In genomic region chr16:30766922-30767284, GRCh38 we compare ENCODE assay signal across 19 cellular contexts. TPM values are rescaled to one million over a fixed set of nuclear protein-coding genes. Genes with fewer than 3 reads are reported as not detected.
DNase-seq lines count a peak whose midpoint lies in the region; ATAC-seq and TF ChIP-seq lines count a peak whose summit lies in the region.
"Had no signal": no experiment of that assay in that cellular context is flagged by ENCODE, and none has a peak within 500 bp of the region (broad histone marks: within the 10 kb centered on the region; RNA-seq: fewer than 3 reads in every experiment).

No MANE protein-coding gene starts in this region.

- POLR2A ChIA-PET in CD8-positive, alpha-beta memory T cell (lab: Charles Lee), result interaction anchor here (0.5 to 0.6 kb wide), 2 partner anchors 104 to 173 kb away, joined by 3 to 5 read pairs; no protein-coding TSS in a partner anchor

- H3K4me1 ChIP-seq in CD8-positive, alpha-beta memory T cell (ENCODE audit: insufficient read depth, low read length), result peaks cover 31% of the 10 kb centered on the region
- peaks cover 17 to 54% (median 31%) of the 10 kb centered on the region in 9 donors for H3K4me1 ChIP-seq in heart right ventricle

- H3K36me3 Mint-ChIP-seq in CD8-positive, alpha-beta memory T cell, result peaks cover 4 to 97% (median 17%) of the 10 kb centered on the region in 3 donors
- peaks cover 34% of the 10 kb centered on the region for H3K36me3 Mint-ChIP-seq in natural killer cell treated with Interleukin-12 subunit alpha and Interleukin-12 subunit beta and Interleukin-15 and Interleukin-18, amount 100 ng/mL, for 72 hours

- 39 to 62% methylated on average over 4 of the region's 4 CpGs for whole genome bisulfite sequencing in heart right ventricle, 2 donors

- no peaks in the 10 kb centered on the region for H3K9me3 Mint-ChIP-seq in CD8-positive, alpha-beta memory T cell
- H3K9me3 Mint-ChIP-seq in natural killer cell treated with Interleukin-12 subunit alpha and Interleukin-12 subunit beta and Interleukin-15 and Interleukin-18, amount 100 ng/mL, for 72 hours, result no peaks in the 10 kb centered on the region
- H3K9me3 Mint-ChIP-seq: CD4-positive, alpha-beta T cell had no signal

- DNase-seq in CD8-positive, alpha-beta memory T cell, result no peak
- DNase-seq in amniotic epithelial cell (ENCODE audit: low read depth) (peak; percentile 32), heart right ventricle (no peak), RPMI8226 (no peak)
- no peak for DNase-seq in natural killer cell treated with Interleukin-12 subunit alpha and Interleukin-12 subunit beta and Interleukin-15 and Interleukin-18, amount 100 ng/mL, for 72 hours (ENCODE audit: low spot score)
- no peak for DNase-seq in activated CD8-positive, alpha-beta memory T cell treated with anti-CD3 and anti-CD28 coated beads, Interleukin-2, amount 50 U/mL, for 4 hours
- DNase-seq in stimulated activated CD4-positive, alpha-beta T cell treated with anti-CD3 and anti-CD28 coated beads, Interleukin-12 subunit alpha, Interleukin-12 subunit beta, amount 100 ng/mL, for 4 hours, result no peak
- DNase-seq: CD4-positive, alpha-beta T cell; DMS53; EL; GM23248; NCI-H1092 treated with DMSO at 0.1 percent for 48 hours; NCI-H2081; NCI-H2171 treated with DMSO at 0.1 percent for 48 hours; NCI-H446 treated with DMSO at 0.1 percent for 48 hours; SHP77 treated with DMSO at 0.1 percent for 48 hours had no signal

- intact Hi-C loops in heart right ventricle (cut with DNase I), result loop anchor here in 1 of 10 donors (10.0 kb wide), 1 partner anchor 62 kb away; no protein-coding TSS in a partner anchor

- H3K9me3 ChIP-seq in CD8-positive, alpha-beta memory T cell (ENCODE audit: low read length), result no peaks in the 10 kb centered on the region
- H3K9me3 ChIP-seq in heart right ventricle, result no peaks in the 10 kb centered on the region
- H3K9me3 ChIP-seq: A549, HAP-1 had no signal

- peaks cover 33 to 52% (median 45%) of the 10 kb centered on the region in 3 donors for H3K4me1 Mint-ChIP-seq in CD8-positive, alpha-beta memory T cell
- H3K4me1 Mint-ChIP-seq in natural killer cell treated with Interleukin-12 subunit alpha and Interleukin-12 subunit beta and Interleukin-15 and Interleukin-18, amount 100 ng/mL, for 72 hours (ENCODE audit: low read depth in 2 of 2), result peaks cover 29 to 41% of the 10 kb centered on the region in 2 donors

- peak overlapping the region in 2 of 7 donors; percentile 36 to 65 for H3K4me3 Mint-ChIP-seq in CD8-positive, alpha-beta memory T cell
- no peak overlapping the region for H3K4me3 Mint-ChIP-seq in natural killer cell treated with Interleukin-12 subunit alpha and Interleukin-12 subunit beta and Interleukin-15 and Interleukin-18, amount 100 ng/mL, for 72 hours
- H3K4me3 Mint-ChIP-seq: CD4-positive, alpha-beta T cell had no signal

- peaks cover 78% of the 10 kb centered on the region for H3K36me3 ChIP-seq in CD8-positive, alpha-beta memory T cell (ENCODE audit: insufficient read depth, low read length)
- peaks cover 9 to 92% (median 77%) of the 10 kb centered on the region in 9 donors for H3K36me3 ChIP-seq in heart right ventricle

- H3K27ac Mint-ChIP-seq in CD8-positive, alpha-beta memory T cell, result peak overlapping the region in 7 of 8 donors; percentile 1 to 95 (median 87)
- H3K27ac Mint-ChIP-seq in natural killer cell treated with Interleukin-12 subunit alpha and Interleukin-12 subunit beta and Interleukin-15 and Interleukin-18, amount 100 ng/mL, for 72 hours, result peak overlapping the region; percentile 6 to 32
- H3K27ac Mint-ChIP-seq: CD4-positive, alpha-beta T cell had no signal

- TF ChIP-seq CTCF in heart right ventricle (IDR thresholded peaks at IDR 0.05), result no peak

- H3K4me3 ChIP-seq in CD8-positive, alpha-beta memory T cell (ENCODE audit: low read length), result no peak overlapping the region
- no peak overlapping the region for H3K4me3 ChIP-seq in heart right ventricle
- H3K4me3 ChIP-seq: A549, GM12878, GM23248, HAP-1 had no signal

- H3K27me3 ChIP-seq in CD8-positive, alpha-beta memory T cell (ENCODE audit: insufficient read depth, low read length, poor library complexity, severe bottlenecking), result no peaks in the 10 kb centered on the region
- H3K27me3 ChIP-seq in heart right ventricle, result no peaks in the 10 kb centered on the region

- H3K27me3 Mint-ChIP-seq in CD8-positive, alpha-beta memory T cell, result no peaks in the 10 kb centered on the region
- H3K27me3 Mint-ChIP-seq in natural killer cell treated with Interleukin-12 subunit alpha and Interleukin-12 subunit beta and Interleukin-15 and Interleukin-18, amount 100 ng/mL, for 72 hours, result no peaks in the 10 kb centered on the region
- H3K27me3 Mint-ChIP-seq: CD4-positive, alpha-beta T cell had no signal

- CTCF ChIA-PET in CD8-positive, alpha-beta memory T cell (lab: Charles Lee), result interaction anchor here (1.9 kb wide), 1 partner anchor 135 kb away, joined by 5 read pairs; no protein-coding TSS in a partner anchor

- H3K27ac ChIP-seq in CD8-positive, alpha-beta memory T cell (ENCODE audit: low read depth, low read length), result no peak overlapping the region
- H3K27ac ChIP-seq in heart right ventricle, result peak overlapping the region; percentile 1 to 81 (median 55)
- H3K27ac ChIP-seq: A549, GM23248 had no signal

- peak in 6 of 8 donors; percentile 5 to 79 (median 62) for ATAC-seq in heart right ventricle
- no peak for ATAC-seq in natural killer cell treated with Interleukin-12 subunit alpha and Interleukin-12 subunit beta and Interleukin-15 and Interleukin-18, amount 100 ng/mL, for 72 hours
- ATAC-seq: A549 had no signal

RNA-seq across cellular contexts. Expression of gene RNF40, which starts 4.8 kb away (rescaled TPM):
- 100 to 1,000 TPM; 152 to 157 TPM for total RNA-seq in CD8-positive, alpha-beta memory T cell
- 61.9 TPM for polyA plus RNA-seq in CD8-positive, alpha-beta memory T cell
- 10 to 100 TPM; 33.0 to 69.9 (median 42.6) TPM for total RNA-seq in heart right ventricle
- polyA plus RNA-seq in heart right ventricle, result 10 to 100 TPM; 40.2 to 50.2 TPM
- 100 to 1,000 TPM; 120 to 161 TPM for total RNA-seq in natural killer cell treated with Interleukin-12 subunit alpha and Interleukin-12 subunit beta and Interleukin-15 and Interleukin-18, amount 100 ng/mL, for 72 hours

RNA-seq across cellular contexts. Expression of gene CFAP119, which starts 5.0 kb away (rescaled TPM):
- 1 to 10 TPM; 6.5 to 6.9 TPM for total RNA-seq in CD8-positive, alpha-beta memory T cell
- polyA plus RNA-seq in CD8-positive, alpha-beta memory T cell, result 0.25 TPM
- 1 to 10 TPM in 5 of 10 donors, under 1 TPM in 5; 0.44 to 2.2 (median 0.90) TPM for total RNA-seq in heart right ventricle
- polyA plus RNA-seq in heart right ventricle, result 1 to 10 TPM; 1.9 to 2.3 TPM
- 10 to 100 TPM in 1 of 2 donors, 1 to 10 TPM in 1; 3.4 to 17.0 TPM for total RNA-seq in natural killer cell treated with Interleukin-12 subunit alpha and Interleukin-12 subunit beta and Interleukin-15 and Interleukin-18, amount 100 ng/mL, for 72 hours

RNA-seq across cellular contexts. Expression of gene PHKG2, which starts 18.7 kb away (rescaled TPM):
- total RNA-seq in CD8-positive, alpha-beta memory T cell, result 10 to 100 TPM; 31.8 to 32.2 TPM
- polyA plus RNA-seq in CD8-positive, alpha-beta memory T cell, result 47.0 TPM
- 10 to 100 TPM; 12.1 to 21.3 (median 15.0) TPM for total RNA-seq in heart right ventricle
- polyA plus RNA-seq in heart right ventricle, result 10 to 100 TPM; 29.1 to 40.7 TPM
- 10 to 100 TPM; 50.2 to 63.8 TPM for total RNA-seq in natural killer cell treated with Interleukin-12 subunit alpha and Interleukin-12 subunit beta and Interleukin-15 and Interleukin-18, amount 100 ng/mL, for 72 hours

RNA-seq across cellular contexts. Expression of gene ZNF629, which starts 20.1 kb away (rescaled TPM):
- 1 to 10 TPM; 5.6 to 5.7 TPM for total RNA-seq in CD8-positive, alpha-beta memory T cell
- 1.1 TPM for polyA plus RNA-seq in CD8-positive, alpha-beta memory T cell
- total RNA-seq in heart right ventricle, result 10 to 100 TPM; 20.3 to 35.5 (median 27.6) TPM
- polyA plus RNA-seq in heart right ventricle, result 10 to 100 TPM in 1 of 2 donors, 1 to 10 TPM in 1; 7.3 to 15.4 TPM
- total RNA-seq in natural killer cell treated with Interleukin-12 subunit alpha and Interleukin-12 subunit beta and Interleukin-15 and Interleukin-18, amount 100 ng/mL, for 72 hours, result 1 to 10 TPM in 1 of 2 donors, under 1 TPM in 1; 0.98 to 3.8 TPM

Comparison
In these comparisons a context has a peak if more than half of its experiments do, and no peak if none do; other contexts are left out.
1. ATAC-seq: peak in heart right ventricle (6 of 8); none in natural killer cell treated with Interleukin-12 subunit alpha and Interleukin-12 subunit beta and Interleukin-15 and Interleukin-18, amount 100 ng/mL, for 72 hours (0 of 2).